Comparison of ENCODE assay signal across 10 cellular contexts in genomic region chr7:158431941-158432347, GRCh38.
DNase-seq lines count a peak whose midpoint lies in the region; ATAC-seq, FAIRE-seq and TF ChIP-seq lines count a peak whose summit lies in the region.
"Had no signal": no experiment of that assay in that cellular context is flagged by ENCODE, and none has a peak within 500 bp of the region (broad histone marks: within the 10 kb centered on the region; RNA-seq: fewer than 3 reads in every experiment).

No MANE protein-coding gene starts in this region.

- no peak overlapping the region for H3K4me3 Mint-ChIP-seq in T-cell
- H3K4me3 Mint-ChIP-seq in activated CD8-positive, alpha-beta T cell treated with anti-CD3 and anti-CD28 coated beads, Interleukin-2, amount 10 ng/mL, durations not matched to agents 7 days and 5 days = no peak overlapping the region
- H3K4me3 Mint-ChIP-seq: memory B cell had no signal

- no peak overlapping the region for H3K27ac Mint-ChIP-seq in T-cell
- H3K27ac Mint-ChIP-seq in activated CD8-positive, alpha-beta T cell treated with anti-CD3 and anti-CD28 coated beads, Interleukin-2, amount 10 ng/mL, durations not matched to agents 7 days and 5 days = no peak overlapping the region
- H3K27ac Mint-ChIP-seq: memory B cell had no signal

- H4K20me1 ChIP-seq in smooth muscle cell (ENCODE audit: low read depth) = no peaks in the 10 kb centered on the region

- no peaks in the 10 kb centered on the region for H3K9me3 ChIP-seq in smooth muscle cell (replicated peaks; ENCODE audit: low read depth)

- H3K4me1 Mint-ChIP-seq in T-cell = peaks cover 0 to 3% (median 0%) of the 10 kb centered on the region in 3 donors
- H3K4me1 Mint-ChIP-seq in activated CD8-positive, alpha-beta T cell treated with anti-CD3 and anti-CD28 coated beads, Interleukin-2, amount 10 ng/mL, durations not matched to agents 7 days and 5 days (ENCODE audit: low read depth) = no peaks in the 10 kb centered on the region

- no peaks in the 10 kb centered on the region for H3K9me3 Mint-ChIP-seq in T-cell
- no peaks in the 10 kb centered on the region for H3K9me3 Mint-ChIP-seq in activated CD8-positive, alpha-beta T cell treated with anti-CD3 and anti-CD28 coated beads, Interleukin-2, amount 10 ng/mL, durations not matched to agents 7 days and 5 days (ENCODE audit: insufficient read depth)
- H3K9me3 Mint-ChIP-seq: memory B cell had no signal

- peaks cover 8 to 18% of the 10 kb centered on the region in 2 donors for H3K27me3 Mint-ChIP-seq in T-cell
- H3K27me3 Mint-ChIP-seq in activated CD8-positive, alpha-beta T cell treated with anti-CD3 and anti-CD28 coated beads, Interleukin-2, amount 10 ng/mL, durations not matched to agents 7 days and 5 days (ENCODE audit: low read depth) = peaks cover 10% of the 10 kb centered on the region

- H3K27me3 ChIP-seq in smooth muscle cell (ENCODE audit: low read depth) = no peaks in the 10 kb centered on the region

- peak overlapping the region; percentile 62 for H3K4me2 ChIP-seq in smooth muscle cell

- H3K4me1 ChIP-seq in smooth muscle cell (ENCODE audit: low read depth) = no peaks in the 10 kb centered on the region

- peak overlapping the region; percentile 85 for H3K27ac ChIP-seq in smooth muscle cell (ENCODE audit: low read depth)
- H3K27ac ChIP-seq: SK-N-MC had no signal

- H3F3A ChIP-seq in smooth muscle cell (ENCODE audit: low read depth) = no peaks in the 10 kb centered on the region

- ATAC-seq in left ventricle myocardium superior (peak; percentile 96), T-cell (replicated peaks in 1 of 4) (no peak)
- ATAC-seq in activated CD8-positive, alpha-beta T cell treated with anti-CD3 and anti-CD28 coated beads, Interleukin-2, amount 10 ng/mL, durations not matched to agents 7 days and 5 days = no peak

- intact Hi-C loops in left ventricle myocardium superior (cut with micrococcal nuclease) = no loop called here

- 68% methylated on average over 14 of the region's 14 CpGs for WGBS in smooth muscle cell (ENCODE audit: low lambda C conversion rate)

- H3K9ac ChIP-seq in smooth muscle cell (ENCODE audit: low read depth) = peak overlapping the region; percentile 64

- no peak overlapping the region for H2AFZ ChIP-seq in smooth muscle cell (ENCODE audit: low read depth)

- CTCF ChIA-PET in T-cell (lab: Charles Lee) = no interaction called here
- CTCF ChIA-PET in activated CD8-positive, alpha-beta T cell treated with anti-CD3 and anti-CD28 coated beads, Interleukin-2, amount 10 ng/mL, durations not matched to agents 7 days and 5 days (lab: Charles Lee) = no interaction called here

- POLR2A ChIA-PET in T-cell (lab: Charles Lee) = no interaction called here
- POLR2A ChIA-PET in activated CD8-positive, alpha-beta T cell treated with anti-CD3 and anti-CD28 coated beads, Interleukin-2, amount 10 ng/mL, durations not matched to agents 7 days and 5 days (lab: Charles Lee) = interaction anchor here (1.1 kb wide), 1 partner anchor 9 kb away, joined by 3 read pairs; no protein-coding TSS in a partner anchor

- H3K36me3 ChIP-seq in smooth muscle cell (ENCODE audit: low read depth) = no peaks in the 10 kb centered on the region

- H3K36me3 Mint-ChIP-seq in T-cell = no peaks in the 10 kb centered on the region
- no peaks in the 10 kb centered on the region for H3K36me3 Mint-ChIP-seq in activated CD8-positive, alpha-beta T cell treated with anti-CD3 and anti-CD28 coated beads, Interleukin-2, amount 10 ng/mL, durations not matched to agents 7 days and 5 days (ENCODE audit: low read depth)
- H3K36me3 Mint-ChIP-seq: memory B cell had no signal

- no peak for TF ChIP-seq POLR2A in H54 (IDR thresholded peaks at IDR 0.05; ENCODE audit: low read depth, low read length)

- peak overlapping the region; percentile 22 for H3K4me3 ChIP-seq in smooth muscle cell
- H3K4me3 ChIP-seq: SK-N-MC had no signal

- TF ChIP-seq CTCF in smooth muscle cell (IDR thresholded peaks at IDR 0.05; ENCODE audit: borderline replicate concordance, insufficient read depth, poor library complexity, severe bottlenecking) (no peak), D721Med (IDR thresholded peaks at IDR 0.05; ENCODE audit: insufficient read depth, missing control alignments) (no peak)

- H3K79me2 ChIP-seq in smooth muscle cell (ENCODE audit: low read depth) = no peaks in the 10 kb centered on the region

- FAIRE-seq in H54 (lab: Jason Lieb, UNC) = no peak
- FAIRE-seq in D721Med (lab: Jason Lieb, UNC) = no peak

- peak; percentile 79 for DNase-seq in H54 (ENCODE audit: insufficient read length, low spot score)
- peak; percentile 32 to 43 for DNase-seq in SW 1271 (lab: John Stamatoyannopoulos, UW)
- peak; percentile 61 for DNase-seq in left ventricle myocardium superior
- DNase-seq in smooth muscle cell (lab: John Stamatoyannopoulos, UW; ENCODE audit: unreplicated experiment) = no peak
- no peak for DNase-seq in NCI-H1694 (lab: John Stamatoyannopoulos, UW)
- no peak for DNase-seq in D721Med (ENCODE audit: insufficient read length, low spot score)
- DNase-seq in T-cell = no peak
- DNase-seq in activated CD8-positive, alpha-beta T cell treated with anti-CD3 and anti-CD28 coated beads, Interleukin-2, amount 10 ng/mL, durations not matched to agents 7 days and 5 days = no peak

Comparison
In these comparisons a context has a peak if more than half of its experiments do, and no peak if none do; other contexts are left out.
1. DNase-seq: peak in H54 (single experiment), SW 1271 (2 of 2) and left ventricle myocardium superior (single experiment); none in smooth muscle cell (single experiment), NCI-H1694 (single experiment), D721Med (single experiment), T-cell (0 of 34) and activated CD8-positive, alpha-beta T cell treated with anti-CD3 and anti-CD28 coated beads, Interleukin-2, amount 10 ng/mL, durations not matched to agents 7 days and 5 days (single experiment).